26 cellular contexts compared by ENCODE assay signal in genomic region chr12:117162649-117163048, GRCh38. TPM values are rescaled to one million over a fixed set of nuclear protein-coding genes. Genes with fewer than 3 reads are reported as not detected.
DNase-seq lines count a peak whose midpoint lies in the region; FAIRE-seq and TF ChIP-seq lines count a peak whose summit lies in the region.
"Had no signal": no experiment of that assay in that cellular context is flagged by ENCODE, and none has a peak within 500 bp of the region (broad histone marks: within the 10 kb centered on the region; RNA-seq: fewer than 3 reads in every experiment).

No MANE protein-coding gene starts in this region.

- H3K27me3 ChIP-seq in astrocyte (ENCODE audit: insufficient read depth, low read length) (no peaks in the 10 kb centered on the region), osteoblast (ENCODE audit: insufficient read depth, low read length) (no peaks in the 10 kb centered on the region), SJCRH30 (no peaks in the 10 kb centered on the region)
- H3K27me3 ChIP-seq: BLaER1 had no signal

- no peaks in the 10 kb centered on the region for H3K9me3 Mint-ChIP-seq in activated naive CD4-positive, alpha-beta T cell treated with anti-CD3 and anti-CD28 coated beads, Interleukin-2, amount 50 U/mL, for 24 hours
- H3K9me3 Mint-ChIP-seq in astrocyte (ENCODE audit: unreplicated experiment), result no peaks in the 10 kb centered on the region
- H3K9me3 Mint-ChIP-seq: CD4-positive, CD25-positive, alpha-beta regulatory T cell; CD8-positive, alpha-beta T cell; HFFc6 had no signal

- no peaks in the 10 kb centered on the region for H3K9me3 ChIP-seq in astrocyte (ENCODE audit: insufficient read depth, low read depth, low read length)
- H3K9me3 ChIP-seq in osteoblast (ENCODE audit: low read depth, low read length), result no peaks in the 10 kb centered on the region
- no peaks in the 10 kb centered on the region for H3K9me3 ChIP-seq in SJCRH30 (replicated peaks)
- H3K9me3 ChIP-seq: BLaER1, HAP-1 had no signal

- H3K36me3 Mint-ChIP-seq in activated naive CD4-positive, alpha-beta T cell treated with anti-CD3 and anti-CD28 coated beads, Interleukin-2, amount 50 U/mL, for 24 hours, result peaks cover 14% of the 10 kb centered on the region
- H3K36me3 Mint-ChIP-seq in astrocyte (ENCODE audit: low read depth, unreplicated experiment), result peaks cover 32% of the 10 kb centered on the region

- H3K27ac ChIP-seq in astrocyte (ENCODE audit: low read depth, low read length), result no peak overlapping the region
- H3K27ac ChIP-seq in osteoblast (ENCODE audit: low read depth, low read length), result no peak overlapping the region
- H3K27ac ChIP-seq in SJCRH30, result no peak overlapping the region
- H3K27ac ChIP-seq: 22Rv1, BLaER1, C4-2B had no signal

- H4K20me1 ChIP-seq in astrocyte (ENCODE audit: insufficient read depth, low read length), result peaks cover 7% of the 10 kb centered on the region
- H4K20me1 ChIP-seq in osteoblast (ENCODE audit: insufficient read depth, low read length), result no peaks in the 10 kb centered on the region

- no peak overlapping the region for H3K4me3 Mint-ChIP-seq in activated naive CD4-positive, alpha-beta T cell treated with anti-CD3 and anti-CD28 coated beads, Interleukin-2, amount 50 U/mL, for 24 hours
- H3K4me3 Mint-ChIP-seq in astrocyte (ENCODE audit: unreplicated experiment), result no peak overlapping the region
- H3K4me3 Mint-ChIP-seq: B cell; CD4-positive, CD25-positive, alpha-beta regulatory T cell; CD8-positive, alpha-beta T cell; HFFc6 had no signal

- no peak overlapping the region for H3K9ac ChIP-seq in astrocyte (ENCODE audit: low read length)
- H3K9ac ChIP-seq: BLaER1 had no signal

- peaks cover 38% of the 10 kb centered on the region for H3K36me3 ChIP-seq in astrocyte (ENCODE audit: insufficient read depth, low read length)
- peaks cover 72% of the 10 kb centered on the region for H3K36me3 ChIP-seq in osteoblast (ENCODE audit: insufficient read depth, low read length)
- H3K36me3 ChIP-seq in SJCRH30, result peaks cover 29% of the 10 kb centered on the region

- H3K4me1 Mint-ChIP-seq in activated naive CD4-positive, alpha-beta T cell treated with anti-CD3 and anti-CD28 coated beads, Interleukin-2, amount 50 U/mL, for 24 hours, result peaks cover 5% of the 10 kb centered on the region
- H3K4me1 Mint-ChIP-seq in astrocyte (ENCODE audit: low read depth, unreplicated experiment), result peaks cover 8% of the 10 kb centered on the region
- H3K4me1 Mint-ChIP-seq: B cell had no signal

- H3K27me3 Mint-ChIP-seq in activated naive CD4-positive, alpha-beta T cell treated with anti-CD3 and anti-CD28 coated beads, Interleukin-2, amount 50 U/mL, for 24 hours, result no peaks in the 10 kb centered on the region
- H3K27me3 Mint-ChIP-seq in astrocyte (ENCODE audit: low read depth, unreplicated experiment), result no peaks in the 10 kb centered on the region
- H3K27me3 Mint-ChIP-seq: B cell; CD4-positive, CD25-positive, alpha-beta regulatory T cell had no signal

- H3K4me3 ChIP-seq in astrocyte (ENCODE audit: insufficient read depth, low read depth, low read length) (no peak overlapping the region), osteoblast (ENCODE audit: insufficient read depth, low read length) (no peak overlapping the region), SJCRH30 (no peak overlapping the region)
- H3K4me3 ChIP-seq: BLaER1, HAP-1 had no signal

- FAIRE-seq in astrocyte (lab: Jason Lieb, UNC), result no peak
- FAIRE-seq: A204.1, D721Med, GM12891, GM18507, H54 had no signal

- H3K27ac Mint-ChIP-seq in activated naive CD4-positive, alpha-beta T cell treated with anti-CD3 and anti-CD28 coated beads, Interleukin-2, amount 50 U/mL, for 24 hours, result peak overlapping the region; percentile 46
- H3K27ac Mint-ChIP-seq in astrocyte (ENCODE audit: unreplicated experiment), result peak overlapping the region; percentile 63
- H3K27ac Mint-ChIP-seq: B cell; CD8-positive, alpha-beta T cell; HFFc6 had no signal

- TF ChIP-seq CTCF in astrocyte (IDR thresholded peaks at IDR 0.05; ENCODE audit: insufficient read depth, low read depth, low read length) (no peak), osteoblast (IDR thresholded peaks at IDR 0.05; ENCODE audit: extremely low read depth, low read depth, low read length) (no peak)

- H3K4me2 ChIP-seq in astrocyte (ENCODE audit: low read length) (no peak overlapping the region), osteoblast (ENCODE audit: insufficient read depth, low read length) (no peak overlapping the region)
- H3K4me2 ChIP-seq: BLaER1 had no signal

- no peak for DNase-seq in activated naive CD4-positive, alpha-beta T cell treated with Interleukin-2 at 50 U/mL for 16 hours
- no peak for DNase-seq in astrocyte (ENCODE audit: low read depth)
- peak; percentile 6 for DNase-seq in osteoblast (ENCODE audit: insufficient read length, low spot score, missing footprints)
- DNase-seq in NAMALWA (ENCODE audit: low spot score), result no peak
- no peak for DNase-seq in NCI-H2227 (lab: John Stamatoyannopoulos, UW; ENCODE audit: unreplicated experiment)
- no peak for DNase-seq in DMS153 (lab: John Stamatoyannopoulos, UW)
- DNase-seq in SJCRH30, result no peak
- DNase-seq: CD4-positive, CD25-positive, alpha-beta regulatory T cell; CD8-positive, alpha-beta T cell; DMS 273 treated with DMSO at 0.1 percent for 48 hours; DMS53; DMS79 treated with DMSO at 0.1 percent for 48 hours; GF-D8; GOT3; HFFc6 had no signal

- H2AFZ ChIP-seq in astrocyte (ENCODE audit: low read depth, low read length) (no peak overlapping the region), osteoblast (ENCODE audit: low read length) (no peak overlapping the region)

- H3K4me1 ChIP-seq in astrocyte (ENCODE audit: insufficient read depth, low read length) (peaks cover 4% of the 10 kb centered on the region), osteoblast (ENCODE audit: insufficient read depth, low read length) (no peaks in the 10 kb centered on the region), SJCRH30 (no peaks in the 10 kb centered on the region)
- H3K4me1 ChIP-seq: BLaER1, HAP-1 had no signal

- H3K79me2 ChIP-seq in astrocyte (ENCODE audit: insufficient read depth, low read length), result no peaks in the 10 kb centered on the region
- no peaks in the 10 kb centered on the region for H3K79me2 ChIP-seq in osteoblast (ENCODE audit: insufficient read depth, low read length)

RNA-seq across cellular contexts. Expression of gene FBXO21, which starts 27.6 kb away (rescaled TPM):
- 30.8 and 32.0 TPM in 2 replicates for total RNA-seq in astrocyte
- 72.8 and 81.1 TPM in 2 replicates for total RNA-seq in osteoblast
- total RNA-seq in SJCRH30 (2014; rRNA removed; shearing (Covaris generic)), result 54.1 and 68.9 TPM in 2 replicates
